Comparison of ENCODE assay signal across 9 cellular contexts in genomic region chrX:56788229-56788628, GRCh38. TPM values are rescaled to one million over a fixed set of nuclear protein-coding genes. Genes with fewer than 3 reads are reported as not detected.
DNase-seq lines count a peak whose midpoint lies in the region; ATAC-seq and TF ChIP-seq lines count a peak whose summit lies in the region.
"Had no signal": no experiment of that assay in that cellular context is flagged by ENCODE, and none has a peak within 500 bp of the region (broad histone marks: within the 10 kb centered on the region; RNA-seq: fewer than 3 reads in every experiment).

No MANE protein-coding gene starts in this region.

- in situ Hi-C loops in gastrocnemius medialis (cut with MboI; ENCODE audit: low sequenced_read_pairs in 4 of 4), result no loop called here

- H3K4me1 ChIP-seq in fibroblast of lung (ENCODE audit: control insufficient read depth, extremely low read depth, insufficient read depth, low read length) (no peaks in the 10 kb centered on the region), gastrocnemius medialis (peaks cover 0 to 8% of the 10 kb centered on the region in 2 donors)

- H3K9ac ChIP-seq in fibroblast of lung (ENCODE audit: insufficient read depth, low read length), result no peak overlapping the region

- H3K4me3 ChIP-seq in fibroblast of lung (replicated peaks in 1 of 4; ENCODE audit: control extremely low read depth in 1 of 4, insufficient read depth in 1 of 4, low read depth in 3 of 4, low read length in 4 of 4) (no peak overlapping the region), gastrocnemius medialis (peak overlapping the region in 3 of 4 donors; percentile 39 to 53 (median 49))
- H3K4me3 ChIP-seq: skin epidermis had no signal

- TF ChIP-seq CTCF in fibroblast of lung (conservative IDR thresholded peaks at IDR 0.05 in 1 of 2, IDR thresholded peaks at IDR 0.05 in 1 of 2; ENCODE audit: low read depth in 1 of 2, low read length in 2 of 2), result no peak
- TF ChIP-seq CTCF in gastrocnemius medialis (IDR thresholded peaks at IDR 0.05 in 4 of 5, conservative IDR thresholded peaks at IDR 0.05 in 1 of 5), result peak in 2 of 5 experiments; percentile 30 to 37

- no peaks in the 10 kb centered on the region for H3K79me2 ChIP-seq in fibroblast of lung (ENCODE audit: control insufficient read depth, insufficient read depth, low read length)

- TF ChIP-seq POLR2A in gastrocnemius medialis (IDR thresholded peaks at IDR 0.05), result no peak

- H3K27me3 ChIP-seq in fibroblast of lung (ENCODE audit: control insufficient read depth, insufficient read depth, low read length) (no peaks in the 10 kb centered on the region), gastrocnemius medialis (no peaks in the 10 kb centered on the region)

- H4K20me1 ChIP-seq in fibroblast of lung (ENCODE audit: control insufficient read depth, extremely low read depth, insufficient read depth, low read length), result no peaks in the 10 kb centered on the region

- peak; percentile 35 for ATAC-seq in GM18907 (IDR thresholded peaks at IDR 0.05; ENCODE audit: unreplicated experiment)
- peak in 1 of 2 donors; percentile 72 for ATAC-seq in gastrocnemius medialis

- H3K9me3 ChIP-seq in fibroblast of lung (ENCODE audit: control insufficient read depth, insufficient read depth, low read depth, low read length) (no peaks in the 10 kb centered on the region), gastrocnemius medialis (no peaks in the 10 kb centered on the region)

- no peaks in the 10 kb centered on the region for H3K36me3 ChIP-seq in fibroblast of lung (ENCODE audit: control insufficient read depth, insufficient read depth, low read length)
- no peaks in the 10 kb centered on the region for H3K36me3 ChIP-seq in gastrocnemius medialis

- H3K27ac ChIP-seq in fibroblast of lung (ENCODE audit: insufficient read depth, low read length) (no peak overlapping the region), gastrocnemius medialis (peak overlapping the region in 3 of 4 donors; percentile 72 to 82 (median 73))

- H3K4me2 ChIP-seq in fibroblast of lung (ENCODE audit: extremely low read depth, insufficient read depth, low read length), result peak overlapping the region; percentile 59

- DNase-seq in MV-4-11 (lab: John Stamatoyannopoulos, UW), result peak; percentile 27
- no peak for DNase-seq in fibroblast of lung (ENCODE audit: low read depth in 2 of 2)
- DNase-seq in gastrocnemius medialis, result no peak
- DNase-seq in central memory CD4-positive, alpha-beta T cell, result no peak
- DNase-seq in SK-N-DZ (ENCODE audit: low spot score), result no peak
- DNase-seq in activated gamma-delta T cell (lab: John Stamatoyannopoulos, UW), result no peak
- DNase-seq: NCI-H146 had no signal

- intact Hi-C loops in gastrocnemius medialis (cut with DNase I; ENCODE audit: low total_unique reads), result loop anchor here (10.0 kb wide), 2 partner anchors 1037 to 1237 kb away; no protein-coding TSS in a partner anchor

- H2AFZ ChIP-seq in fibroblast of lung (ENCODE audit: low read length), result no peak overlapping the region

RNA-seq across cellular contexts. Expression of gene NBDY, which starts 59.2 kb away (rescaled TPM):
- total RNA-seq in fibroblast of lung (5.4 and 5.8 TPM in 2 replicates), gastrocnemius medialis (1 to 10 TPM; 3.7 to 9.8 (median 5.9) TPM)
- 36.3 and 39.3 TPM in 2 replicates for polyA plus RNA-seq in fibroblast of lung
- polyA plus RNA-seq in fibroblast of lung (2012), result 56.7 and 61.4 TPM in 2 replicates
- 29.8 and 30.2 TPM in 2 replicates for polyA minus RNA-seq in fibroblast of lung (ENCODE audit: low replicate concordance)
- polyA plus RNA-seq in SK-N-DZ (2014; cell fraction: cytosol; rRNA removed), result 10.3 and 12.6 TPM in 2 replicates
- polyA plus RNA-seq in SK-N-DZ (2014; cell fraction: nucleus; rRNA removed), result 3.9 and 7.2 TPM in 2 replicates

Comparison
In these comparisons a context has a peak if more than half of its experiments do, and no peak if none do; other contexts are left out.
1. H3K4me3 ChIP-seq: peak in gastrocnemius medialis (3 of 4); none in fibroblast of lung (0 of 4).